Comparison of ENCODE assay signal across 7 cellular contexts in genomic region chr5:72517961-72518690, GRCh38. TPM values are rescaled to one million over a fixed set of nuclear protein-coding genes. Genes with fewer than 3 reads are reported as not detected.
A peak's percentile ranks its signal among the peaks of the same experiment; 100 is the strongest.
DNase-seq lines count a peak whose midpoint lies in the region; ATAC-seq and TF ChIP-seq lines count a peak whose summit lies in the region.

No MANE protein-coding gene starts in this region.

- H3K9me3 ChIP-seq in upper lobe of left lung = no peaks in the 10 kb centered on the region

- H3K4me3 ChIP-seq in dorsolateral prefrontal cortex = no peak overlapping the region
- no peak overlapping the region for H3K4me3 ChIP-seq in upper lobe of left lung

- WGBS in upper lobe of left lung, 2 donors = 27 to 34% methylated on average over 13 of the region's 13 CpGs

- TF ChIP-seq EP300 in upper lobe of left lung (IDR thresholded peaks at IDR 0.05) = no peak

- intact Hi-C loops in dorsolateral prefrontal cortex (cut with DNase I) = loop anchor here in 1 of 2 donors (10.0 kb wide), 1 partner anchor 297 kb away; the partner anchor contains the start of gene TNPO1

- TF ChIP-seq POLR2A in upper lobe of left lung (IDR thresholded peaks at IDR 0.05) = no peak

- H3K27ac ChIP-seq in dorsolateral prefrontal cortex = peak overlapping the region in 43 of 59 donors; percentile 3 to 76 (median 45)
- peak overlapping the region; percentile 11 to 79 (median 56) for H3K27ac ChIP-seq in upper lobe of left lung

- no peaks in the 10 kb centered on the region for H3K27me3 ChIP-seq in dorsolateral prefrontal cortex
- no peaks in the 10 kb centered on the region for H3K27me3 ChIP-seq in upper lobe of left lung

- TF ChIP-seq CTCF in dorsolateral prefrontal cortex (IDR thresholded peaks at IDR 0.05 in 54 of 56, conservative IDR thresholded peaks at IDR 0.05 in 2 of 56; ENCODE audit: low read depth in 1 of 56, partially characterized antibody in 56 of 56) (no peak), upper lobe of left lung (IDR thresholded peaks at IDR 0.05) (no peak)

- peak; percentile 97 for DNase-seq in MV-4-11 (lab: John Stamatoyannopoulos, UW)
- DNase-seq in dorsolateral prefrontal cortex = peak in 1 of 10 donors; percentile 22
- DNase-seq in mucosa of gallbladder (ENCODE audit: low spot score) = peak; percentile 33
- DNase-seq in upper lobe of left lung = peak in 1 of 2 donors; percentile 56
- no peak for DNase-seq in HK-2 (ENCODE audit: unreplicated experiment)
- DNase-seq in NCI-H2171 (lab: John Stamatoyannopoulos, UW) = no peak

- no peaks in the 10 kb centered on the region for H3K36me3 ChIP-seq in upper lobe of left lung

- ATAC-seq in upper lobe of left lung (ENCODE audit: low FRiP score in 2 of 2) (peak in 1 of 2 donors; percentile 82), GM21447 (IDR thresholded peaks at IDR 0.05; ENCODE audit: unreplicated experiment) (no peak)

- peaks cover 8 to 17% (median 9%) of the 10 kb centered on the region in 4 donors for H3K4me1 ChIP-seq in upper lobe of left lung

RNA-seq across cellular contexts. Expression of gene ZNF366, which starts 10.9 kb away (rescaled TPM):
- 10 to 100 TPM in 1 of 120 experiments, 1 to 10 TPM in 118, under 1 TPM in 1; 0.42 to 10.1 (median 3.9) TPM for total RNA-seq in dorsolateral prefrontal cortex
- 3.1 TPM for total RNA-seq in mucosa of gallbladder
- 10 to 100 TPM in 2 of 6 donors, 1 to 10 TPM in 4; 3.1 to 12.4 (median 6.3) TPM for total RNA-seq in upper lobe of left lung

Comparison
In these comparisons a context has a peak if more than half of its experiments do, and no peak if none do; other contexts are left out.
1. DNase-seq: peak in MV-4-11 (single experiment) and mucosa of gallbladder (single experiment); none in HK-2 (single experiment) and NCI-H2171 (single experiment).